Comparison of ENCODE assay signal across 24 cellular contexts in the genomic region with DNA sequence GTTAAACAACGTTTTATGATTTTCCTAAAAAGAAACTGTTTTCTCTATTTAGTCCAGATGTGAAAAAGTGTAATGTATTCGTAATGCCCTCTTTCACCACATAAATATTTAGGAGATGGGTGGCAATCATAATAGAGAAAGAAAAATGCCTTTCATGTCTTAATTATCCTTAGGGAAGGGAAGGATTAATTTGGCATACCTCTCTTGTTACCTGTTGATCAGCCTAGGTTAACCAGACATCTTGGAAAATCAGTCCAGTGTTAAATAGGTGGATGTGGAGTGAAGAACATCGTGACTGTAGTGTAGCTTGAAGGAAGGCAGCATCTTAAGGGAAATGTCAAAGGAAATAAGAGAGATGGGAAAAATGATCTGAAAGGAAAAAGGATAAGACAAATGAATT.
DNase-seq lines count a peak whose midpoint lies in the region; FAIRE-seq and TF ChIP-seq lines count a peak whose summit lies in the region.
"Had no signal": no experiment of that assay in that cellular context is flagged by ENCODE, and none has a peak within 500 bp of the region (broad histone marks: within the 10 kb centered on the region; RNA-seq: fewer than 3 reads in every experiment).

No MANE protein-coding gene starts in this region.

- no peak overlapping the region for H3K27ac Mint-ChIP-seq in endothelial cell (ENCODE audit: unreplicated experiment)
- H3K27ac Mint-ChIP-seq: CD4-positive, alpha-beta T cell had no signal

- H3K27ac ChIP-seq in A673 (ENCODE audit: low read depth, low read length, poor library complexity, severe bottlenecking) (peak overlapping the region; percentile 34), ascending aorta (peak overlapping the region; percentile 32 to 57), tibial artery (peak overlapping the region; percentile 31 to 37)
- H3K27ac ChIP-seq: BLaER1 treated with 17β-estradiol and CSF1 and Interleukin-3, amounts not matched to agents 10 nM and 100 nM had no signal

- H3K36me3 ChIP-seq in A673 (ENCODE audit: insufficient read depth, low read length, poor library complexity, severe bottlenecking) (no peaks in the 10 kb centered on the region), ascending aorta (no peaks in the 10 kb centered on the region), tibial artery (peaks cover 0 to 9% (median 0%) of the 10 kb centered on the region in 3 donors)

- peaks cover 27% of the 10 kb centered on the region for H3K4me1 ChIP-seq in A673 (ENCODE audit: insufficient read depth, low read length, poor library complexity, severe bottlenecking)
- H3K4me1 ChIP-seq in ascending aorta: peaks cover 0 to 24% of the 10 kb centered on the region in 2 donors
- peaks cover 0 to 73% (median 16%) of the 10 kb centered on the region in 4 donors for H3K4me1 ChIP-seq in tibial artery

- peaks cover 4% of the 10 kb centered on the region for H3K4me1 Mint-ChIP-seq in endothelial cell (ENCODE audit: unreplicated experiment)
- H3K4me1 Mint-ChIP-seq: CD14-positive monocyte had no signal

- H3K4me3 ChIP-seq in A673 (ENCODE audit: low read depth, low read length, poor library complexity, severe bottlenecking) (no peak overlapping the region), ascending aorta (no peak overlapping the region), tibial artery (no peak overlapping the region)
- H3K4me3 ChIP-seq: BLaER1 treated with 17β-estradiol and CSF1 and Interleukin-3, amounts not matched to agents 10 nM and 100 nM; GM12878 had no signal

- no peaks in the 10 kb centered on the region for H3K9me3 Mint-ChIP-seq in endothelial cell (ENCODE audit: unreplicated experiment)
- H3K9me3 Mint-ChIP-seq: CD14-positive monocyte; CD4-positive, alpha-beta T cell; CD8-positive, alpha-beta memory T cell had no signal

- no TSS peak for BruUV-seq in A673 (replicated peaks; lab: Mats Ljungman, UMichigan)

- POLR2A ChIA-PET in A673 (lab: Charles Lee; ENCODE audit: low non-redundant PET): no interaction called here

- TF ChIP-seq CTCF in A673 (conservative IDR thresholded peaks at IDR 0.05; ENCODE audit: low read depth, low read length) (no peak), ascending aorta (IDR thresholded peaks at IDR 0.05) (no peak), tibial artery (IDR thresholded peaks at IDR 0.05) (no peak), endothelial cell (IDR thresholded peaks at IDR 0.05; ENCODE audit: unreplicated experiment) (no peak)

- intact Hi-C loops in A673 (cut with micrococcal nuclease; ENCODE audit: unreplicated experiment) (no loop called here), ascending aorta (cut with DNase I) (no loop called here), tibial artery (cut with DNase I; ENCODE audit: low total_unique reads) (no loop called here)

- H3K27me3 ChIP-seq in A673 (replicated peaks; ENCODE audit: insufficient read depth, low read depth, low read length, poor library complexity) (no peaks in the 10 kb centered on the region), ascending aorta (no peaks in the 10 kb centered on the region), tibial artery (no peaks in the 10 kb centered on the region)
- H3K27me3 ChIP-seq: BE2C; BLaER1 treated with 17β-estradiol and CSF1 and Interleukin-3, amounts not matched to agents 10 nM and 100 nM had no signal

- H3K9me3 ChIP-seq in A673 (ENCODE audit: low read depth, low read length, poor library complexity, severe bottlenecking) (no peaks in the 10 kb centered on the region), ascending aorta (no peaks in the 10 kb centered on the region), tibial artery (no peaks in the 10 kb centered on the region)
- H3K9me3 ChIP-seq: BE2C; BLaER1 treated with 17β-estradiol and CSF1 and Interleukin-3, amounts not matched to agents 10 nM and 100 nM had no signal

- TF ChIP-seq POLR2A in H54 (IDR thresholded peaks at IDR 0.05; ENCODE audit: low read depth, low read length): no peak

- H3K4me3 Mint-ChIP-seq in endothelial cell (ENCODE audit: unreplicated experiment): no peak overlapping the region
- H3K4me3 Mint-ChIP-seq: CD14-positive monocyte; CD4-positive, alpha-beta T cell; CD8-positive, alpha-beta memory T cell had no signal

- no peaks in the 10 kb centered on the region for H3K36me3 Mint-ChIP-seq in endothelial cell (ENCODE audit: low read depth, unreplicated experiment)

- peak; percentile 48 for FAIRE-seq in H54 (lab: Jason Lieb, UNC)
- FAIRE-seq: D721Med, GM12878, GM18507 had no signal

- no peaks in the 10 kb centered on the region for H3K27me3 Mint-ChIP-seq in endothelial cell (ENCODE audit: unreplicated experiment)
- H3K27me3 Mint-ChIP-seq: CD4-positive, alpha-beta T cell; CD8-positive, alpha-beta memory T cell had no signal

- CTCF ChIA-PET in A673 (lab: Charles Lee): no interaction called here

- DNase-seq in A673 (ENCODE audit: low spot score) (no peak), H54 (ENCODE audit: insufficient read length, low spot score) (no peak), ascending aorta (ENCODE audit: low spot score in 2 of 2) (no peak), tibial artery (no peak), endothelial cell (ENCODE audit: low spot score) (no peak), HuH-7.5 (ENCODE audit: low spot score) (no peak)
- DNase-seq in stimulated activated CD4-positive, alpha-beta T cell treated with anti-CD3 and anti-CD28 coated beads, Interleukin-4, amount 100 ng/mL, for 4 hours: no peak
- DNase-seq: ACHN; AML-193; BE2C; CD4-positive, alpha-beta T cell; CD8-positive, alpha-beta memory T cell; DMS 273 treated with DMSO at 0.1 percent for 48 hours; DMS79; EL; GDM1; GOT3; H7; HCEC 1CT had no signal
